18 cellular contexts compared by ENCODE assay signal in the genomic region with DNA sequence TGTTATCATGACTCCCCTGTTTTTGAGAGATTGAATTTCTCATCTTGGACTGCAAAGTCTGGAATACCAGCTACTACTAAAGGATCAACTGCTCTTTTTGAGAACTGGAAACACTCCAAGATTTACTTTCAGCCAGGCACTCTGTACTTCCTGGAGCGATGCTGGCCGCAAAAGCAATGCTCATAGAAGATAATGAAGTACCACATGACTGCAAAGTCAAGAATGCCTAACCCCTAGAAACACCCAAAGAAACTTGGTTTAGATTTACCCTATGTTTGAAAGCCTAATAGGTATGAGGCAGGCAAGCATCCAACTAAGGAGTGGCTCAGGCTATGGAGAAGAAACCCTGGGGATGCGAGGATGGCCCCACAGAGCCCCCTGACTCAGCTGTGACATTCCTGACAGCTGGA. TPM values are rescaled to one million over a fixed set of nuclear protein-coding genes. Genes with fewer than 3 reads are reported as not detected.
DNase-seq lines count a peak whose midpoint lies in the region; ATAC-seq and TF ChIP-seq lines count a peak whose summit lies in the region.
"Had no signal": no experiment of that assay in that cellular context is flagged by ENCODE, and none has a peak within 500 bp of the region (broad histone marks: within the 10 kb centered on the region; RNA-seq: fewer than 3 reads in every experiment).

No MANE protein-coding gene starts in this region.

- no peaks in the 10 kb centered on the region for H3K36me3 ChIP-seq in RWPE2 (ENCODE audit: low read depth)
- no peaks in the 10 kb centered on the region for H3K36me3 ChIP-seq in skeletal muscle satellite cell (ENCODE audit: insufficient read depth, low read length)
- H3K36me3 ChIP-seq: gastrocnemius medialis, HAP-1 had no signal

- H3K9ac ChIP-seq in skeletal muscle satellite cell (ENCODE audit: low read depth, low read length) = no peak overlapping the region

- peak overlapping the region; percentile 38 for H3K4me2 ChIP-seq in skeletal muscle satellite cell (ENCODE audit: low read length)

- H3K4me3 ChIP-seq in RWPE2 (ENCODE audit: severe bottlenecking) (no peak overlapping the region), fibroblast of the aortic adventitia (ENCODE audit: low read depth, low read length) (no peak overlapping the region), skeletal muscle satellite cell (ENCODE audit: low read length) (no peak overlapping the region)
- H3K4me3 ChIP-seq: gastrocnemius medialis, HAP-1 had no signal

- TF ChIP-seq CTCF in RWPE2 (IDR thresholded peaks at IDR 0.05; ENCODE audit: poor library complexity, severe bottlenecking) (no peak), fibroblast of the aortic adventitia (IDR thresholded peaks at IDR 0.05; ENCODE audit: insufficient read depth, low read length) (no peak), foreskin keratinocyte (conservative IDR thresholded peaks at IDR 0.05) (no peak)

- 0 out of 3 replicates have a peak, but pooled peaks have one; percentile 19 for ATAC-seq in RWPE2 (ENCODE audit: low read depth)
- no peak for ATAC-seq in foreskin keratinocyte
- ATAC-seq: activated CD4-positive, CD25-positive, alpha-beta regulatory T cell treated with anti-CD3 and anti-CD28 coated beads, Interleukin-2, amount 50 U/mL, for 24 hours; gastrocnemius medialis had no signal

- peaks cover 2% of the 10 kb centered on the region for H3K27me3 ChIP-seq in RWPE2 (ENCODE audit: insufficient read depth, poor library complexity, severe bottlenecking)
- no peaks in the 10 kb centered on the region for H3K27me3 ChIP-seq in skeletal muscle satellite cell (ENCODE audit: control insufficient read depth, insufficient read depth, low read length)
- H3K27me3 ChIP-seq in foreskin keratinocyte = peaks cover 14% of the 10 kb centered on the region
- H3K27me3 ChIP-seq: gastrocnemius medialis had no signal

- H3K4me1 ChIP-seq in RWPE2 (ENCODE audit: insufficient read depth, poor library complexity, severe bottlenecking) = no peaks in the 10 kb centered on the region
- H3K4me1 ChIP-seq in skeletal muscle satellite cell (ENCODE audit: control insufficient read depth, insufficient read depth, low read length) = peaks cover 40% of the 10 kb centered on the region
- H3K4me1 ChIP-seq in foreskin keratinocyte = no peaks in the 10 kb centered on the region
- H3K4me1 ChIP-seq: gastrocnemius medialis, HAP-1 had no signal

- no peak overlapping the region for H3K27ac ChIP-seq in RWPE2 (ENCODE audit: poor library complexity, severe bottlenecking)
- H3K27ac ChIP-seq in foreskin keratinocyte = no peak overlapping the region
- H3K27ac ChIP-seq: gastrocnemius medialis had no signal

- no peaks in the 10 kb centered on the region for H3K9me3 ChIP-seq in RWPE2 (ENCODE audit: severe bottlenecking)
- H3K9me3 ChIP-seq in skeletal muscle satellite cell (replicated peaks; ENCODE audit: low read length) = no peaks in the 10 kb centered on the region
- H3K9me3 ChIP-seq: gastrocnemius medialis, HAP-1 had no signal

- DNase-seq in NCI-H1092 treated with DMSO at 0.1 percent for 48 hours (lab: John Stamatoyannopoulos, UW) (peak; percentile 58), NCI-H1092 (lab: John Stamatoyannopoulos, UW) (no peak), RWPE2 (ENCODE audit: low spot score) (no peak), fibroblast of the aortic adventitia (ENCODE audit: low read depth) (peak; percentile 91), cerebellar nuclear complex (lab: John Stamatoyannopoulos, UW) (no peak), foreskin keratinocyte (no peak)
- DNase-seq in activated CD8-positive, alpha-beta memory T cell treated with anti-CD3 and anti-CD28 coated beads, Interleukin-2, amount 50 U/mL, for 48 hours = no peak
- DNase-seq: activated T-cell treated with anti-CD3 and anti-CD28 coated beads, Interleukin-2, amount 50 U/mL, for 48 hours; caudate nucleus; gastrocnemius medialis; mammary epithelial cell; NCI-H510A; posterior cingulate gyrus; substantia nigra had no signal

RNA-seq across cellular contexts. Expression of a gene that starts 47.7 kb away (rescaled TPM):
- total RNA-seq in fibroblast of the aortic adventitia (ENCODE audit: low replicate concordance) (17.5 and 20.0 TPM in 2 replicates), foreskin keratinocyte (not detected in 2 replicates)
- total RNA-seq in skeletal muscle satellite cell (2012; rRNA removed) = 2.0 and 2.5 TPM in 2 replicates
- polyA plus RNA-seq in foreskin keratinocyte = not detected in 2 replicates
- total RNA-seq: A172 had no signal
- polyA plus RNA-seq: mammary epithelial cell had no signal

Comparison
In these comparisons a context has a peak if more than half of its experiments do, and no peak if none do; other contexts are left out.
1. DNase-seq: peak in NCI-H1092 treated with DMSO at 0.1 percent for 48 hours (single experiment) and fibroblast of the aortic adventitia (single experiment); none in NCI-H1092 (single experiment), RWPE2 (single experiment), cerebellar nuclear complex (0 of 2), activated CD8-positive, alpha-beta memory T cell treated with anti-CD3 and anti-CD28 coated beads, Interleukin-2, amount 50 U/mL, for 48 hours (single experiment) and foreskin keratinocyte (0 of 2).
2. RNA of a gene that starts 47.7 kb away (total RNA-seq): 17.5 to 20.0 TPM in fibroblast of the aortic adventitia; not detected in foreskin keratinocyte; every median in the first group is over 10 times any median in the second.